ENCODE assay signal across 2 cellular contexts in genomic region chr17:79085154-79085920, GRCh38.
TF ChIP-seq lines count a peak whose summit lies in the region.

No MANE protein-coding gene starts in this region.

TF ChIP-seq in GM12878, 131 proteins besides CTCF, POLR2A, EP300 and RAD21:
- TF ChIP-seq USF2 (IDR thresholded peaks at IDR 0.05; ENCODE audit: borderline replicate concordance, low read depth, low read length): no peak
- TF ChIP-seq HCFC1 (IDR thresholded peaks at IDR 0.05; ENCODE audit: low read length): no peak
- no peak for TF ChIP-seq HDAC2 (IDR thresholded peaks at IDR 0.05)
- no peak for TF ChIP-seq NRF1 (conservative IDR thresholded peaks at IDR 0.05; ENCODE audit: low read depth, low read length)
- no peak for TF ChIP-seq ZNF24 (IDR thresholded peaks at IDR 0.05)
- no peak for TF ChIP-seq ZBTB4 (CRISPR knock-in tag; IDR thresholded peaks at IDR 0.05)
- no peak for TF ChIP-seq ZNF592 (IDR thresholded peaks at IDR 0.05)
- no peak for TF ChIP-seq TCF12 (IDR thresholded peaks at IDR 0.05; ENCODE audit: low read depth, low read length)

TF ChIP-seq in HepG2, 621 proteins besides CTCF, POLR2A, EP300 and RAD21:
- TF ChIP-seq GATAD1 (CRISPR knock-in tag; IDR thresholded peaks at IDR 0.05) (no peak), RBFOX2 (IDR thresholded peaks at IDR 0.05; ENCODE audit: low read depth, low read length) (0 out of 2 replicates have a peak, but pooled peaks have one; percentile 0)
